Comparison of ENCODE assay signal across 34 cellular contexts in genomic region chr2:70748002-70748779, GRCh38. TPM values are rescaled to one million over a fixed set of nuclear protein-coding genes. Genes with fewer than 3 reads are reported as not detected.
A peak's percentile ranks its signal among the peaks of the same experiment; 100 is the strongest.
DNase-seq lines count a peak whose midpoint lies in the region; ATAC-seq and TF ChIP-seq lines count a peak whose summit lies in the region.
"Had no signal": no experiment of that assay in that cellular context is flagged by ENCODE, and none has a peak within 500 bp of the region (broad histone marks: within the 10 kb centered on the region; RNA-seq: fewer than 3 reads in every experiment).

No MANE protein-coding gene starts in this region.

- intact Hi-C loops in PC-3 (cut with micrococcal nuclease): no loop called here

- peaks cover 0 to 28% (median 7%) of the 10 kb centered on the region in 11 experiments; a peak in 10 of 22 replicates for H3K36me3 ChIP-seq in BLaER1 treated with 17β-estradiol and CSF1 and Interleukin-3, amounts not matched to agents 10 nM and 100 nM
- no peaks in the 10 kb centered on the region for H3K36me3 ChIP-seq in PC-3 (ENCODE audit: low read depth, low read length)
- H3K36me3 ChIP-seq: cardiac muscle cell, colonic mucosa, esophagus muscularis mucosa, upper lobe of left lung had no signal

- H3K27ac ChIP-seq in BLaER1 treated with 17β-estradiol and CSF1 and Interleukin-3, amounts not matched to agents 10 nM and 100 nM: no peak overlapping the region
- H3K27ac ChIP-seq in PC-3 (ENCODE audit: low read length): no peak overlapping the region
- H3K27ac ChIP-seq: cardiac muscle cell, colonic mucosa, esophagus muscularis mucosa, parathyroid adenoma, upper lobe of left lung had no signal

- peak; percentile 22; the same call in 1 of the 2 replicates for TF ChIP-seq CTCF in PC-3 (conservative IDR thresholded peaks at IDR 0.05; ENCODE audit: low read depth, low read length)
- no peak for TF ChIP-seq CTCF in glutamatergic neuron (IDR thresholded peaks at IDR 0.05; ENCODE audit: partially characterized antibody, unreplicated experiment)

- H3F3A ChIP-seq in PC-3 (ENCODE audit: low read length, unreplicated experiment): no peaks in the 10 kb centered on the region

- peaks cover 70% of the 10 kb centered on the region for H3K4me1 Mint-ChIP-seq in glutamatergic neuron (ENCODE audit: low read depth, unreplicated experiment)
- H3K4me1 Mint-ChIP-seq: activated CD4-positive, alpha-beta memory T cell treated with anti-CD3 and anti-CD28 coated beads, Interleukin-2, amount 10 ng/mL, durations not matched to agents 7 days and 5 days; activated T-helper 17 cell treated with anti-CD3 and anti-CD28 coated beads, Interleukin-2, amount 50 U/mL, for 72 hours; CD8-positive, alpha-beta memory T cell; stimulated activated effector memory CD8-positive, alpha-beta T cell treated with anti-CD3 and anti-CD28 coated beads, Interleukin-12 subunit alpha, Interleukin-12 subunit beta, amount 100 ng/mL, for 72 hours had no signal

- in situ Hi-C loops in ACHN (cut with HindIII; ENCODE audit: low pct_ligation_motif_present, low pct_unique_long_range_greater_than_20kb, low sequenced_read_pairs): no loop called here

- H2AFZ ChIP-seq in PC-3 (ENCODE audit: low read length): no peak overlapping the region
- H2AFZ ChIP-seq: parathyroid adenoma had no signal

- H3K27ac Mint-ChIP-seq in glutamatergic neuron (ENCODE audit: unreplicated experiment): peak overlapping the region; percentile 57
- H3K27ac Mint-ChIP-seq: activated CD4-positive, alpha-beta memory T cell treated with anti-CD3 and anti-CD28 coated beads, Interleukin-2, amount 10 ng/mL, durations not matched to agents 7 days and 5 days; activated naive CD8-positive, alpha-beta T cell; activated T-helper 17 cell treated with anti-CD3 and anti-CD28 coated beads, Interleukin-2, amount 50 U/mL, for 72 hours; CD8-positive, alpha-beta memory T cell; effector memory CD8-positive, alpha-beta T cell; stimulated activated effector memory CD8-positive, alpha-beta T cell treated with anti-CD3 and anti-CD28 coated beads, Interleukin-12 subunit alpha, Interleukin-12 subunit beta, amount 100 ng/mL, for 72 hours had no signal

- H3K9me3 ChIP-seq in BLaER1 treated with 17β-estradiol and CSF1 and Interleukin-3, amounts not matched to agents 10 nM and 100 nM (replicated peaks in 1 of 11): peaks cover 0 to 24% (median 6%) of the 10 kb centered on the region in 11 experiments; a peak in 13 of 22 replicates
- no peaks in the 10 kb centered on the region for H3K9me3 ChIP-seq in PC-3 (ENCODE audit: low read length)
- H3K9me3 ChIP-seq: colonic mucosa, esophagus muscularis mucosa, upper lobe of left lung had no signal

- peaks cover 4% of the 10 kb centered on the region for H3K9me3 Mint-ChIP-seq in glutamatergic neuron (ENCODE audit: unreplicated experiment)

- peak overlapping the region; percentile 49 for H3K4me3 Mint-ChIP-seq in glutamatergic neuron (ENCODE audit: unreplicated experiment)
- H3K4me3 Mint-ChIP-seq: activated CD4-positive, alpha-beta memory T cell treated with anti-CD3 and anti-CD28 coated beads, Interleukin-2, amount 10 ng/mL, durations not matched to agents 7 days and 5 days; activated naive CD8-positive, alpha-beta T cell; activated T-helper 17 cell treated with anti-CD3 and anti-CD28 coated beads, Interleukin-2, amount 50 U/mL, for 72 hours; CD8-positive, alpha-beta memory T cell; effector memory CD8-positive, alpha-beta T cell; memory B cell; neural crest cell; stimulated activated effector memory CD8-positive, alpha-beta T cell treated with anti-CD3 and anti-CD28 coated beads, Interleukin-12 subunit alpha, Interleukin-12 subunit beta, amount 100 ng/mL, for 72 hours had no signal

- peaks cover 4% of the 10 kb centered on the region for H3K27me3 Mint-ChIP-seq in glutamatergic neuron (ENCODE audit: unreplicated experiment)
- H3K27me3 Mint-ChIP-seq: activated naive CD8-positive, alpha-beta T cell had no signal

- POLR2A ChIA-PET in PC-3 (lab: Charles Lee; ENCODE audit: unreplicated experiment): no interaction called here

- BruUV-seq in PC-3 (replicated peaks; lab: Mats Ljungman, UMichigan): no TSS peak

- H3K9me2 ChIP-seq in PC-3 (replicated peaks; ENCODE audit: low read length): no peaks in the 10 kb centered on the region

- ATAC-seq in PC-3: no peak; the same call in 1 of the 2 replicates
- ATAC-seq: activated T-helper 17 cell treated with anti-CD3 and anti-CD28 coated beads, Interleukin-2, amount 50 U/mL, for 72 hours; effector memory CD8-positive, alpha-beta T cell; left cardiac atrium; sciatic nerve; stimulated activated effector memory CD8-positive, alpha-beta T cell treated with anti-CD3 and anti-CD28 coated beads, Interleukin-12 subunit alpha, Interleukin-12 subunit beta, amount 100 ng/mL, for 72 hours had no signal

- CTCF ChIA-PET in PC-3 (lab: Charles Lee): no interaction called here

- H3K79me2 ChIP-seq in PC-3 (ENCODE audit: low read length): no peaks in the 10 kb centered on the region
- H3K79me2 ChIP-seq: parathyroid adenoma had no signal

- peaks cover 10% of the 10 kb centered on the region for H3K36me3 Mint-ChIP-seq in glutamatergic neuron (ENCODE audit: unreplicated experiment)
- H3K36me3 Mint-ChIP-seq: CD8-positive, alpha-beta memory T cell; stimulated activated effector memory CD8-positive, alpha-beta T cell treated with anti-CD3 and anti-CD28 coated beads, Interleukin-12 subunit alpha, Interleukin-12 subunit beta, amount 100 ng/mL, for 72 hours had no signal

- H3K4me1 ChIP-seq in BLaER1 treated with 17β-estradiol and CSF1 and Interleukin-3, amounts not matched to agents 10 nM and 100 nM: peaks cover 15 to 36% (median 23%) of the 10 kb centered on the region in 10 experiments; a peak in 19 of 20 replicates
- no peaks in the 10 kb centered on the region for H3K4me1 ChIP-seq in PC-3 (ENCODE audit: insufficient read depth, low read length)
- H3K4me1 ChIP-seq: colonic mucosa, esophagus muscularis mucosa, parathyroid adenoma, upper lobe of left lung had no signal

- H3K9ac ChIP-seq in BLaER1 treated with 17β-estradiol and CSF1 and Interleukin-3, amounts not matched to agents 10 nM and 100 nM: no peak overlapping the region
- no peak overlapping the region for H3K9ac ChIP-seq in PC-3 (ENCODE audit: low read length)
- H3K9ac ChIP-seq: parathyroid adenoma had no signal

- H3K4me2 ChIP-seq in BLaER1 treated with 17β-estradiol and CSF1 and Interleukin-3, amounts not matched to agents 10 nM and 100 nM: peak overlapping the region in 6 of 11 experiments; percentile 0 to 50 (median 9); a peak in 8 of 22 replicates
- H3K4me2 ChIP-seq in PC-3 (ENCODE audit: low read length): no peak overlapping the region

- no peak overlapping the region for H3K4me3 ChIP-seq in BLaER1 treated with 17β-estradiol and CSF1 and Interleukin-3, amounts not matched to agents 10 nM and 100 nM
- no peak overlapping the region for H3K4me3 ChIP-seq in PC-3 (ENCODE audit: low read length)
- H3K4me3 ChIP-seq: cardiac muscle cell, colonic mucosa, esophagus muscularis mucosa, upper lobe of left lung had no signal

- peak; percentile 12 for DNase-seq in ACHN
- no peak for DNase-seq in PC-3
- no peak for DNase-seq in glutamatergic neuron
- DNase-seq in A172 (ENCODE audit: low spot score): no peak
- DNase-seq in EL: no peak
- DNase-seq in retina: no peak
- DNase-seq: activated CD4-positive, alpha-beta memory T cell treated with anti-CD3 and anti-CD28 coated beads, Interleukin-2, amount 10 ng/mL, durations not matched to agents 7 days and 5 days; activated CD4-positive, CD25-positive, alpha-beta regulatory T cell treated with anti-CD3 and anti-CD28 coated beads, Interleukin-2, amount 50 U/mL, for 72 hours; activated CD8-positive, alpha-beta memory T cell treated with anti-CD3 and anti-CD28 coated beads, Interleukin-2, amount 50 U/mL, for 48 hours; anterior cingulate cortex; CD8-positive, alpha-beta memory T cell; colonic mucosa; effector memory CD8-positive, alpha-beta T cell; foreskin melanocyte; left cardiac atrium; NCI-H1436 treated with DMSO at 0.1 percent for 48 hours; NCI-H2171 treated with DMSO at 0.1 percent for 48 hours; NCI-H524 treated with DMSO at 0.1 percent for 48 hours; stimulated activated CD4-positive, alpha-beta T cell treated with anti-CD3 and anti-CD28 coated beads, Interleukin-12 subunit alpha, Interleukin-12 subunit beta, amount 100 ng/mL, for 4 hours; stimulated activated CD4-positive, alpha-beta T cell treated with anti-CD3 and anti-CD28 coated beads, Interleukin-4, amount 100 ng/mL, for 1 hour; upper lobe of left lung had no signal

- no peaks in the 10 kb centered on the region for H3K27me3 ChIP-seq in BLaER1 treated with 17β-estradiol and CSF1 and Interleukin-3, amounts not matched to agents 10 nM and 100 nM
- peaks cover 47% of the 10 kb centered on the region for H3K27me3 ChIP-seq in PC-3 (ENCODE audit: low read length)
- H3K27me3 ChIP-seq: cardiac muscle cell, colonic mucosa, upper lobe of left lung had no signal

- peaks cover 0 to 13% (median 4%) of the 10 kb centered on the region in 11 experiments; a peak in 6 of 22 replicates for H4K20me1 ChIP-seq in BLaER1 treated with 17β-estradiol and CSF1 and Interleukin-3, amounts not matched to agents 10 nM and 100 nM
- no peaks in the 10 kb centered on the region for H4K20me1 ChIP-seq in PC-3 (ENCODE audit: low read length)

RNA-seq across cellular contexts. Expression of gene ADD2, which starts 19.8 kb away (rescaled TPM):
- total RNA-seq in PC-3 (2014; rRNA removed): 4.4 and 16.0 TPM in 2 replicates
- 373 TPM for total RNA-seq in glutamatergic neuron (ENCODE audit: unreplicated experiment)
- total RNA-seq in A172 (2014; rRNA removed; shearing (Covaris generic)): 47.5 and 50.5 TPM in 2 replicates
- total RNA-seq: RPMI7951 had no signal

RNA-seq across cellular contexts. Expression of gene FIGLA, which starts 42.3 kb away (rescaled TPM):
- total RNA-seq in PC-3 (2014; rRNA removed) (not detected in 2 replicates), glutamatergic neuron (ENCODE audit: unreplicated experiment) (not detected)
- not detected in 2 replicates for total RNA-seq in A172 (2014; rRNA removed; shearing (Covaris generic))
- total RNA-seq: activated CD4-positive, alpha-beta memory T cell treated with anti-CD3 and anti-CD28 coated beads, Interleukin-2, amount 10 ng/mL, durations not matched to agents 7 days and 5 days; activated T-helper 17 cell treated with anti-CD3 and anti-CD28 coated beads, Interleukin-2, amount 50 U/mL, for 72 hours; cardiac muscle cell; CD8-positive, alpha-beta memory T cell; colonic mucosa; esophagus muscularis mucosa; left cardiac atrium; neural crest cell; RPMI7951; subcutaneous adipose tissue; T-helper 1 cell treated with Interleukin-12 subunit alpha and Interleukin-12 subunit beta and Interleukin-4 antibody, amounts not matched to agents 30 ng/mL and 1 ng/mL, for 36 hours; upper lobe of left lung had no signal
